In the genomic region with DNA sequence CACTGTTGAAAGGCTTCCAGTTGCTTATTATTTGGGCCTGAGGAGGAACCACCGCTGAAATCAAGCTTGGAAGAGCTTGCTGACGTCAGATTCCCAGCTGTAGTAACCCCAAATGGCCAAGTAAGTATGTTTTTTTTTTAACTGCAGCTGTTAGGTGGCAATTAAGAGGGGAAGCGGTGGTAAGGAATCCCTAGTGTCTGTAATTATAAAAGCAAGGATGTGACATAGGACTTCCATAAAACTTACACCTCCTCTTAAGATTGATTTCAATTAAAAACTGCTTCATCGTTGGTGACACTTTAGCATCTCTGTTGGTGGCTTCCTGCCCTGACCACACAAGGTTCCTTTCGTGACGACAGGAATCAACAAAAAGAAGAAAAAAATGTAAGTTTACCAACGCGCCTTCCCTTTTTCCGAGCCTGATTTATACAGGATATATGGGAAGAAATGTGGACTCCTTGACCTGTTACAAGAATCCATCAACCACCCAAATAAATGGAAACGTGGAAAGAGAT, we compare ENCODE assay signal across 8 cellular contexts. TPM values are rescaled to one million over a fixed set of nuclear protein-coding genes. Genes with fewer than 3 reads are reported as not detected.
DNase-seq lines count a peak whose midpoint lies in the region; ATAC-seq and TF ChIP-seq lines count a peak whose summit lies in the region.

No MANE protein-coding gene starts in this region.

- TF ChIP-seq CTCF in Calu3 (IDR thresholded peaks at IDR 0.05; ENCODE audit: unreplicated experiment): no peak
- no peak for TF ChIP-seq CTCF in fibroblast of the aortic adventitia (IDR thresholded peaks at IDR 0.05; ENCODE audit: insufficient read depth, low read length)
- no peak for TF ChIP-seq CTCF in progenitor cell of endocrine pancreas (IDR thresholded peaks at IDR 0.05; ENCODE audit: unreplicated experiment)

- intact Hi-C loops in Calu3 (cut with micrococcal nuclease; ENCODE audit: unreplicated experiment): loop anchor here (5.0 kb wide), 1 partner anchor 83 kb away; no protein-coding TSS in a partner anchor

- peaks cover 27% of the 10 kb centered on the region for H3K36me3 Mint-ChIP-seq in Calu3 (ENCODE audit: insufficient read depth, unreplicated experiment)
- peaks cover 6% of the 10 kb centered on the region for H3K36me3 Mint-ChIP-seq in progenitor cell of endocrine pancreas (ENCODE audit: insufficient read depth)

- CTCF ChIA-PET in Calu3 (lab: Charles Lee): no interaction called here

- no peaks in the 10 kb centered on the region for H3K27me3 Mint-ChIP-seq in Calu3 (ENCODE audit: unreplicated experiment)
- H3K27me3 Mint-ChIP-seq in progenitor cell of endocrine pancreas: peaks cover 5% of the 10 kb centered on the region

- TSS peak; percentile 57 for BruUV-seq in Calu3 (replicated peaks; lab: Mats Ljungman, UMichigan)

- H3K27ac Mint-ChIP-seq in Calu3 (ENCODE audit: unreplicated experiment) (peak overlapping the region; percentile 33), progenitor cell of endocrine pancreas (peak overlapping the region; percentile 91)

- in situ Hi-C loops in KBM-7 (cut with MboI; ENCODE audit: low pct_unique_long_range_greater_than_20kb, low sequenced_read_pairs): no loop called here

- H3K4me3 Mint-ChIP-seq in Calu3 (ENCODE audit: low read depth, unreplicated experiment) (peak overlapping the region; percentile 72), progenitor cell of endocrine pancreas (ENCODE audit: low read depth) (peak overlapping the region; percentile 81)

- ATAC-seq in GM18511 (IDR thresholded peaks at IDR 0.05; ENCODE audit: unreplicated experiment) (no peak), GM19328 (IDR thresholded peaks at IDR 0.05; ENCODE audit: unreplicated experiment) (no peak)

- DNase-seq in Calu3 (no peak), KBM-7 (peak; percentile 91), fibroblast of the aortic adventitia (ENCODE audit: low read depth) (peak; percentile 67), progenitor cell of endocrine pancreas (ENCODE audit: low spot score, unreplicated experiment) (no peak), GM19238 (ENCODE audit: insufficient read length, low spot score) (no peak)
- peak; percentile 31 for DNase-seq in activated CD8-positive, alpha-beta memory T cell treated with anti-CD3 and anti-CD28 coated beads, Interleukin-2, amount 50 U/mL, for 4 hours

- H3K4me1 Mint-ChIP-seq in Calu3 (ENCODE audit: low read depth, unreplicated experiment): peaks cover 13% of the 10 kb centered on the region
- H3K4me1 Mint-ChIP-seq in progenitor cell of endocrine pancreas (ENCODE audit: low read depth): peaks cover 25% of the 10 kb centered on the region

- peak overlapping the region; percentile 89 for H3K4me3 ChIP-seq in fibroblast of the aortic adventitia (ENCODE audit: low read depth, low read length)

- no peaks in the 10 kb centered on the region for H3K9me3 Mint-ChIP-seq in Calu3 (ENCODE audit: low read depth, unreplicated experiment)
- no peaks in the 10 kb centered on the region for H3K9me3 Mint-ChIP-seq in progenitor cell of endocrine pancreas (ENCODE audit: low read depth)

RNA-seq across cellular contexts. Expression of gene RELL1, which starts 0.9 kb away (rescaled TPM):
- total RNA-seq in Calu3 (2022) (15.4 and 18.2 TPM in 2 replicates), fibroblast of the aortic adventitia (ENCODE audit: low replicate concordance) (21.3 and 65.7 TPM in 2 replicates), progenitor cell of endocrine pancreas (30.4 and 33.6 TPM in 2 replicates)

Comparison
In these comparisons a context has a peak if more than half of its experiments do, and no peak if none do; other contexts are left out.
1. DNase-seq: peak in KBM-7 (single experiment), activated CD8-positive, alpha-beta memory T cell treated with anti-CD3 and anti-CD28 coated beads, Interleukin-2, amount 50 U/mL, for 4 hours (single experiment) and fibroblast of the aortic adventitia (single experiment); none in Calu3 (single experiment), progenitor cell of endocrine pancreas (single experiment) and GM19238 (single experiment).